ENCODE assay signal across 8 cellular contexts in the genomic region with DNA sequence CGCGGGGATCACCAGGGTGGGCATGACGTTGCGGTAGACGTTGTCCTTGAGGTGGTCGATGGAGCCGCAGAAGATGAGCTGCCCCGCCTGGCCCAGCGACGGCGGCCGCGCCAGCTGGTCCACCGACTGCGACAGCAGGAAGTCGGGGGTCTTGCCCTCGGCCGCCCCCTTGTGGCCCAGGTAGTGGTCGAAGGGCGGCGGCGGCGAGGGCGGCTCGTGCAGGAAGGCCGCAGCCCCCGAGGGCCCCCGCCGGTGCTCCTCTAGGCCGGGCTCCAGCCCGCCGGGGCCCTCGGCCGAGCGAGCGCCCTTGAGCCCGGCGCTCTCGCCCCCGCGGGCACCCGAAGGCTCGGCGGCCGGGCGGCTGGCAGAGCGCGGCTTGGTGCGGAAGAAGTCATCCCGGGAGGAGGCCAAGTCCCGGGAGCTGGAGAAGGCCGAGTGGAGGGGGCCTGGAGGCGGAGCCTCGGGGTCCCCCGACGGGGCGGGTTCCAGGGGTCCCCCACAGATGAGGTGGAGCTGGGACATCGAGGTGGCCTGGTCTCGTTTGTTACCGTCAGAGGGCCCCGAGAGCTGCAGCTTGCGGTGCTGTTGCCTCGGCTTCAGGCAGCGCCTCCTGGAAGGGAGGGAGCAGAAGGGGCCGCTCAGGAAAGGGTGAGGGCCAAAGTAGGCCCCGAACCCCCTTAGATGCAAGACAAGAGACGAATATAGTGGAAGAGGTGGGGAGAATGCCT. TPM values are rescaled to one million over a fixed set of nuclear protein-coding genes. Genes with fewer than 3 reads are reported as not detected.
DNase-seq lines count a peak whose midpoint lies in the region; ATAC-seq, FAIRE-seq and TF ChIP-seq lines count a peak whose summit lies in the region.

No MANE protein-coding gene starts in this region.

- POLR2A ChIA-PET in GM12878 (lab: Charles Lee): interaction anchor here (0.6 kb wide), 1 partner anchor 148 kb away, joined by 6 read pairs; no protein-coding TSS in a partner anchor

- TF ChIP-seq CTCF in Calu3 (IDR thresholded peaks at IDR 0.05; ENCODE audit: unreplicated experiment) (peak; percentile 12), GM12878 (IDR thresholded peaks at IDR 0.05 in 2 of 3, conservative IDR thresholded peaks at IDR 0.05 in 1 of 3; ENCODE audit: control insufficient read depth in 2 of 3, extremely low read depth in 1 of 3, insufficient read depth in 1 of 3, low read depth in 3 of 3, low read length in 3 of 3) (peak; percentile 36 to 62 (median 39)), natural killer cell (IDR thresholded peaks at IDR 0.05) (peak; percentile 46)

- RAD21 ChIA-PET in GM12878 (lab: Charles Lee; ENCODE audit: unreplicated experiment): interaction anchor here (0.9 to 1.6 kb wide), 4 partner anchors 9 to 169 kb away, joined by 3 to 4 read pairs (median 3); a partner anchor contains a TSS

- peaks cover 14% of the 10 kb centered on the region for H3K36me3 Mint-ChIP-seq in Calu3 (ENCODE audit: insufficient read depth, unreplicated experiment)
- H3K36me3 Mint-ChIP-seq in natural killer cell: no peaks in the 10 kb centered on the region

- H3K27ac ChIP-seq in GM12878 (ENCODE audit: control insufficient read depth, insufficient read depth): no peak overlapping the region

- H3K4me1 ChIP-seq in GM12878 (ENCODE audit: control insufficient read depth, insufficient read depth, low read length): peaks cover 9% of the 10 kb centered on the region

- H3K27ac Mint-ChIP-seq in Calu3 (ENCODE audit: unreplicated experiment): no peak overlapping the region
- no peak overlapping the region for H3K27ac Mint-ChIP-seq in natural killer cell

- no peak for TF ChIP-seq POLR2A in GM12878 (IDR thresholded peaks at IDR 0.05; ENCODE audit: low read depth, low read length)
- no peak for TF ChIP-seq POLR2A in GM12892 (IDR thresholded peaks at IDR 0.05; ENCODE audit: low read depth, low read length)

- FAIRE-seq in GM12878 (lab: Jason Lieb, UNC) (no peak), GM12892 (lab: Jason Lieb, UNC) (no peak)

- DNase-seq in Calu3 (no peak), T-helper 1 cell (peak in 4 of 5 donors; percentile 31 to 53 (median 43)), GM12878 (ENCODE audit: low read depth, low spot score) (no peak), natural killer cell (peak; percentile 57), GM12892 (ENCODE audit: insufficient read length) (no peak), NCI-H2029 (lab: John Stamatoyannopoulos, UW) (no peak), SHP77 (lab: John Stamatoyannopoulos, UW) (no peak)

- H3K4me1 Mint-ChIP-seq in Calu3 (ENCODE audit: low read depth, unreplicated experiment): no peaks in the 10 kb centered on the region
- H3K4me1 Mint-ChIP-seq in natural killer cell: no peaks in the 10 kb centered on the region

- in situ Hi-C loops in GM12878 (cut with MboI): no loop called here

- H3K9me3 Mint-ChIP-seq in Calu3 (ENCODE audit: low read depth, unreplicated experiment): no peaks in the 10 kb centered on the region
- H3K9me3 Mint-ChIP-seq in natural killer cell: no peaks in the 10 kb centered on the region

- H3K27me3 ChIP-seq in GM12878 (replicated peaks in 1 of 2; ENCODE audit: control insufficient read depth in 2 of 2, insufficient read depth in 2 of 2, low read length in 1 of 2): no peaks in the 10 kb centered on the region; a peak in 1 of 4 replicates

- H3K27me3 Mint-ChIP-seq in Calu3 (ENCODE audit: unreplicated experiment) (peaks cover 43% of the 10 kb centered on the region), natural killer cell (ENCODE audit: low read depth in 2 of 2) (peaks cover 0 to 7% of the 10 kb centered on the region in 2 donors)

- BruUV-seq in Calu3 (replicated peaks; lab: Mats Ljungman, UMichigan) (no TSS peak), GM12878 (replicated peaks; lab: Mats Ljungman, UMichigan) (no TSS peak)

- H3K36me3 ChIP-seq in GM12878 (ENCODE audit: control insufficient read depth in 2 of 2, insufficient read depth in 2 of 2, low read length in 1 of 2): peaks cover 16 to 18% of the 10 kb centered on the region in 2 experiments; a peak in 3 of 4 replicates

- TF ChIP-seq RAD21 in GM12878 (IDR thresholded peaks at IDR 0.05; ENCODE audit: insufficient read depth, low read depth, low read length): 0 out of 2 replicates have a peak, but pooled peaks have one; percentile 30

- no peak overlapping the region for H3K4me3 ChIP-seq in GM12878

- H3K9ac ChIP-seq in GM12878 (ENCODE audit: control insufficient read depth, insufficient read depth, low read length): no peak overlapping the region

- 21% methylated on average over 57 of the region's 67 CpGs for WGBS in GM12878 (ENCODE audit: insufficient coverage, insufficient replicate concordance, low lambda C conversion rate, missing lambda C conversion rate)

- H3K4me3 Mint-ChIP-seq in Calu3 (ENCODE audit: low read depth, unreplicated experiment): peak overlapping the region; percentile 32
- peak overlapping the region; percentile 84 for H3K4me3 Mint-ChIP-seq in natural killer cell

- peaks cover 5% of the 10 kb centered on the region for H3K79me2 ChIP-seq in GM12878 (ENCODE audit: control insufficient read depth, insufficient read depth, low read length)

- no peak overlapping the region for H2AFZ ChIP-seq in GM12878 (ENCODE audit: control insufficient read depth, low read depth, low read length)

- peak overlapping the region; percentile 48; the same call in 1 of the 2 replicates for H3K4me2 ChIP-seq in GM12878 (ENCODE audit: control insufficient read depth, insufficient read depth)

- TF ChIP-seq EP300 in GM12878 (IDR thresholded peaks at IDR 0.05; ENCODE audit: borderline replicate concordance in 1 of 2, control insufficient read depth in 1 of 2, low read depth in 2 of 2, low read length in 2 of 2): no peak

- CTCF ChIA-PET in Calu3 (lab: Charles Lee): no interaction called here
- CTCF ChIA-PET in GM12878 (lab: Yijun Ruan, JAX): interaction anchor here (1.0 to 1.8 kb wide), 4 partner anchors 8 to 145 kb away, joined by 3 to 6 read pairs (median 5); a partner anchor contains a TSS

- SMC1A ChIA-PET in GM12878 (lab: Charles Lee; ENCODE audit: uncharacterized antibody, unreplicated experiment): no interaction called here

- no peaks in the 10 kb centered on the region for H4K20me1 ChIP-seq in GM12878 (ENCODE audit: control insufficient read depth, insufficient read depth)

- intact Hi-C loops in Calu3 (cut with micrococcal nuclease; ENCODE audit: unreplicated experiment): no loop called here
- intact Hi-C loops in GM12878 (cut with micrococcal nuclease; ENCODE audit: unreplicated experiment): no loop called here
- intact Hi-C loops in natural killer cell (cut with micrococcal nuclease): no loop called here

- ATAC-seq in GM12878 (peak; percentile 46), natural killer cell (peak; percentile 48 to 64 (median 50)), HG03108 (IDR thresholded peaks at IDR 0.05; ENCODE audit: unreplicated experiment) (no peak)

- H3K9me3 ChIP-seq in GM12878 (replicated peaks; ENCODE audit: control insufficient read depth, insufficient read depth, low read length): no peaks in the 10 kb centered on the region

RNA-seq across cellular contexts. Expression of a gene that starts 8.9 kb away (rescaled TPM):
- total RNA-seq in Calu3 (2022): 0.95 and 2.0 TPM in 2 replicates
- total RNA-seq in GM12878 (2013; cell fraction: nucleolus; rRNA removed): 0.37 TPM in 1 of 2 replicates, not detected in the other
- 1.1 and 1.3 TPM in 2 replicates for total RNA-seq in GM12878 (2014; rRNA removed)
- 0.09 and 0.36 TPM in 2 replicates for total RNA-seq in GM12878 (2014; rRNA removed; fragmentation: Illumina TruSeq; extraction: Trizol)
- total RNA-seq in GM12878 (2021): 1.3 and 1.7 TPM in 2 replicates
- 0.10 TPM for polyA plus RNA-seq in GM12878 (2011; ENCODE audit: low read depth)
- 0.04 and 0.18 TPM in 2 replicates for polyA plus RNA-seq in GM12878 (2011; rRNA removed)
- polyA plus RNA-seq in GM12878 (2011; cell fraction: cytosol; rRNA removed): 0.16 and 0.33 TPM in 2 replicates
- 0.34 and 0.39 TPM in 2 replicates for polyA plus RNA-seq in GM12878 (2011; cell fraction: nucleus; rRNA removed)
- 0.57 and 0.59 TPM in 2 replicates for polyA plus RNA-seq in GM12878 (2012)
- 0.13 TPM in 1 of 2 replicates, not detected in the other for polyA plus RNA-seq in GM12878 (2014; fragmentation: Illumina TruSeq; extraction: Trizol)
- under 1 TPM in 1 of 2 experiments, not detected in 1; 0.09 TPM for polyA plus RNA-seq in GM12878 (2014; fragmentation: Nextera tagmentation; extraction: Ambion mirVana)
- polyA plus RNA-seq in GM12878 (2014; rRNA removed): 0.82 and 1.1 TPM in 2 replicates
- polyA plus RNA-seq in GM12878 (2016; fragmentation: Nextera tagmentation; extraction: Ambion mirVana): under 1 TPM in 1 of 2 experiments, not detected in 1; 0.08 TPM
- 0.22 and 0.41 TPM in 2 replicates for polyA minus RNA-seq in GM12878 (2011; rRNA and poly(A)+ RNA removed)
- polyA minus RNA-seq in GM12878 (2011; cell fraction: cytosol; rRNA and poly(A)+ RNA removed): 0.83 TPM in 1 of 2 replicates, not detected in the other
- 0.12 and 0.38 TPM in 2 replicates for polyA minus RNA-seq in GM12878 (2011; cell fraction: nucleus; rRNA and poly(A)+ RNA removed)
- under 1 TPM; 0.20 to 0.43 (median 0.24) TPM for total RNA-seq in natural killer cell
- 0.78 TPM for polyA plus RNA-seq in GM12892 (2012; ENCODE audit: missing spikeins)

RNA-seq across cellular contexts. Expression of a gene that starts 9.6 kb away (rescaled TPM):
- total RNA-seq in Calu3 (2022) (376 and 480 TPM in 2 replicates), GM12878 (2014; rRNA removed) (275 and 367 TPM in 2 replicates), GM12878 (2014; rRNA removed; fragmentation: Illumina TruSeq; extraction: Trizol) (64.5 and 85.4 TPM in 2 replicates), GM12878 (2021) (361 and 389 TPM in 2 replicates), natural killer cell (10 to 100 TPM; 42.4 to 69.8 (median 55.6) TPM)
- 191 and 195 TPM in 2 replicates for total RNA-seq in GM12878 (2013; cell fraction: nucleolus; rRNA removed)
- polyA plus RNA-seq in GM12878 (2011; ENCODE audit: low read depth): 195 TPM
- polyA plus RNA-seq in GM12878 (2011; rRNA removed) (10.5 and 58.2 TPM in 2 replicates), GM12878 (2014; fragmentation: Illumina TruSeq; extraction: Trizol) (30.9 and 120 TPM in 2 replicates), GM12878 (2014; fragmentation: Nextera tagmentation; extraction: Ambion mirVana) (10 to 100 TPM; 22.3 to 33.2 TPM), GM12878 (2014; rRNA removed) (158 and 192 TPM in 2 replicates), GM12878 (2016; fragmentation: Nextera tagmentation; extraction: Ambion mirVana) (100 to 1,000 TPM; 351 to 363 TPM)
- polyA plus RNA-seq in GM12878 (2011; cell fraction: cytosol; rRNA removed): 78.4 and 102 TPM in 2 replicates
- polyA plus RNA-seq in GM12878 (2011; cell fraction: nucleus; rRNA removed): 485 and 500 TPM in 2 replicates
- 241 and 346 TPM in 2 replicates for polyA plus RNA-seq in GM12878 (2012)
- polyA minus RNA-seq in GM12878 (2011; rRNA and poly(A)+ RNA removed): 55.3 and 92.2 TPM in 2 replicates
- 92.2 and 92.5 TPM in 2 replicates for polyA minus RNA-seq in GM12878 (2011; cell fraction: cytosol; rRNA and poly(A)+ RNA removed)
- 83.1 and 106 TPM in 2 replicates for polyA minus RNA-seq in GM12878 (2011; cell fraction: nucleus; rRNA and poly(A)+ RNA removed)
- polyA plus RNA-seq in GM12892 (2012; ENCODE audit: missing spikeins): 131 TPM

RNA-seq across cellular contexts. Expression of a gene that starts 30.1 kb away (rescaled TPM):
- total RNA-seq in Calu3 (2022) (271 and 297 TPM in 2 replicates), GM12878 (2014; rRNA removed) (175 and 192 TPM in 2 replicates), GM12878 (2014; rRNA removed; fragmentation: Illumina TruSeq; extraction: Trizol) (85.8 and 95.1 TPM in 2 replicates), GM12878 (2021) (190 and 198 TPM in 2 replicates), natural killer cell (100 to 1,000 TPM in 1 of 3 donors, 10 to 100 TPM in 2; 82.4 to 105 (median 97.9) TPM)
- total RNA-seq in GM12878 (2013; cell fraction: nucleolus; rRNA removed): 47.3 and 49.5 TPM in 2 replicates
- polyA plus RNA-seq in GM12878 (2011; ENCODE audit: low read depth): 40.5 TPM
- polyA plus RNA-seq in GM12878 (2011; rRNA removed) (27.2 and 62.1 TPM in 2 replicates), GM12878 (2014; fragmentation: Illumina TruSeq; extraction: Trizol) (21.0 and 108 TPM in 2 replicates), GM12878 (2014; fragmentation: Nextera tagmentation; extraction: Ambion mirVana) (1 to 10 TPM; 3.5 to 7.5 TPM), GM12878 (2014; rRNA removed) (227 and 273 TPM in 2 replicates), GM12878 (2016; fragmentation: Nextera tagmentation; extraction: Ambion mirVana) (100 to 1,000 TPM; 242 to 270 TPM)
- polyA plus RNA-seq in GM12878 (2011; cell fraction: cytosol; rRNA removed): 106 and 140 TPM in 2 replicates
- 226 and 301 TPM in 2 replicates for polyA plus RNA-seq in GM12878 (2011; cell fraction: nucleus; rRNA removed)
- 94.3 and 110 TPM in 2 replicates for polyA plus RNA-seq in GM12878 (2012)
- 28.4 and 48.2 TPM in 2 replicates for polyA minus RNA-seq in GM12878 (2011; rRNA and poly(A)+ RNA removed)
- 39.4 and 51.5 TPM in 2 replicates for polyA minus RNA-seq in GM12878 (2011; cell fraction: cytosol; rRNA and poly(A)+ RNA removed)
- polyA minus RNA-seq in GM12878 (2011; cell fraction: nucleus; rRNA and poly(A)+ RNA removed): 34.2 and 60.8 TPM in 2 replicates
- 120 TPM for polyA plus RNA-seq in GM12892 (2012; ENCODE audit: missing spikeins)

RNA-seq across cellular contexts. Expression of a gene that starts 34.7 kb away (rescaled TPM):
- total RNA-seq in Calu3 (2022) (1.2 and 1.6 TPM in 2 replicates), GM12878 (2014; rRNA removed) (0.05 and 0.06 TPM in 2 replicates), GM12878 (2014; rRNA removed; fragmentation: Illumina TruSeq; extraction: Trizol) (0.04 TPM in 1 of 2 replicates, not detected in the other), GM12878 (2021) (0.29 and 0.51 TPM in 2 replicates), natural killer cell (10 to 100 TPM in 2 of 3 donors, 1 to 10 TPM in 1; 8.8 to 32.9 (median 32.6) TPM)
- 0.64 TPM in 1 of 2 replicates, not detected in the other for total RNA-seq in GM12878 (2013; cell fraction: nucleolus; rRNA removed)
- polyA plus RNA-seq in GM12878 (2011; ENCODE audit: low read depth): 0.09 TPM
- polyA plus RNA-seq in GM12878 (2011; rRNA removed) (0.15 TPM in 1 of 2 replicates, not detected in the other), GM12878 (2014; fragmentation: Illumina TruSeq; extraction: Trizol) (not detected in 2 replicates), GM12878 (2014; fragmentation: Nextera tagmentation; extraction: Ambion mirVana) (under 1 TPM; 0.34 to 0.46 TPM), GM12878 (2014; rRNA removed) (0.12 and 0.39 TPM in 2 replicates), GM12878 (2016; fragmentation: Nextera tagmentation; extraction: Ambion mirVana) (under 1 TPM; 0.21 to 0.27 TPM)
- polyA plus RNA-seq in GM12878 (2011; cell fraction: cytosol; rRNA removed): 0.03 TPM in 1 of 2 replicates, not detected in the other
- polyA plus RNA-seq in GM12878 (2011; cell fraction: nucleus; rRNA removed): 0.37 and 0.48 TPM in 2 replicates
- polyA plus RNA-seq in GM12878 (2012): 0.45 and 0.63 TPM in 2 replicates
- polyA minus RNA-seq in GM12878 (2011; rRNA and poly(A)+ RNA removed): not detected in 2 replicates
- not detected in 2 replicates for polyA minus RNA-seq in GM12878 (2011; cell fraction: cytosol; rRNA and poly(A)+ RNA removed)
- polyA minus RNA-seq in GM12878 (2011; cell fraction: nucleus; rRNA and poly(A)+ RNA removed): 0.12 TPM in 1 of 2 replicates, not detected in the other
- 0.38 TPM for polyA plus RNA-seq in GM12892 (2012; ENCODE audit: missing spikeins)

RNA-seq across cellular contexts. Expression of a gene that starts 46.3 kb away (rescaled TPM):
- total RNA-seq in Calu3 (2022) (0.86 and 1.2 TPM in 2 replicates), GM12878 (2014; rRNA removed) (not detected in 2 replicates), GM12878 (2014; rRNA removed; fragmentation: Illumina TruSeq; extraction: Trizol) (not detected in 2 replicates), GM12878 (2021) (not detected in 2 replicates), natural killer cell (under 1 TPM in 2 of 3 donors, not detected in 1; 0.31 to 0.48 TPM)
- total RNA-seq in GM12878 (2013; cell fraction: nucleolus; rRNA removed): not detected in 2 replicates
- polyA plus RNA-seq in GM12878 (2011; ENCODE audit: low read depth): not detected
- polyA plus RNA-seq in GM12878 (2011; rRNA removed) (0.07 TPM in 1 of 2 replicates, not detected in the other), GM12878 (2014; fragmentation: Illumina TruSeq; extraction: Trizol) (not detected in 2 replicates), GM12878 (2014; fragmentation: Nextera tagmentation; extraction: Ambion mirVana) (not detected), GM12878 (2014; rRNA removed) (0.36 TPM in 1 of 2 replicates, not detected in the other), GM12878 (2016; fragmentation: Nextera tagmentation; extraction: Ambion mirVana) (under 1 TPM in 1 of 2 experiments, not detected in 1; 0.17 TPM)
- polyA plus RNA-seq in GM12878 (2011; cell fraction: cytosol; rRNA removed): not detected in 2 replicates
- not detected in 2 replicates for polyA plus RNA-seq in GM12878 (2011; cell fraction: nucleus; rRNA removed)
- 0.08 and 0.39 TPM in 2 replicates for polyA plus RNA-seq in GM12878 (2012)
- polyA minus RNA-seq in GM12878 (2011; rRNA and poly(A)+ RNA removed): not detected in 2 replicates
- polyA minus RNA-seq in GM12878 (2011; cell fraction: cytosol; rRNA and poly(A)+ RNA removed): not detected in 2 replicates
- polyA minus RNA-seq in GM12878 (2011; cell fraction: nucleus; rRNA and poly(A)+ RNA removed): not detected in 2 replicates
- 0.19 TPM for polyA plus RNA-seq in GM12892 (2012; ENCODE audit: missing spikeins)

Comparison
In these comparisons a context has a peak if more than half of its experiments do, and no peak if none do; other contexts are left out.
1. DNase-seq: peak in T-helper 1 cell (4 of 5) and natural killer cell (single experiment); none in Calu3 (single experiment), GM12878 (single experiment), GM12892 (single experiment), NCI-H2029 (single experiment) and SHP77 (0 of 2).
2. Peak in every context shown above with its lines, with median percentiles within 50 percentile points of each other: CTCF ChIP-seq.